31 cellular contexts compared by ENCODE assay signal in genomic region chr6:13519839-13520238, GRCh38.
"Had no signal": no experiment of that assay in that cellular context is flagged by ENCODE, and none has a peak within 500 bp of the region (broad histone marks: within the 10 kb centered on the region; RNA-seq: fewer than 3 reads in every experiment).

No MANE protein-coding gene starts in this region.

- H3K36me3 ChIP-seq: neutrophil, ovary, right lobe of liver, sigmoid colon, stomach, thoracic aorta, thyroid gland, tibial nerve, upper lobe of left lung, vagina had no signal

- H3K9me3 Mint-ChIP-seq: naive thymus-derived CD8-positive, alpha-beta T cell; natural killer cell treated with Interleukin-12 subunit alpha and Interleukin-12 subunit beta and Interleukin-15 and Interleukin-18, amount 100 ng/mL, for 72 hours; stimulated activated effector memory CD8-positive, alpha-beta T cell treated with anti-CD3 and anti-CD28 coated beads, Interleukin-12 subunit alpha, Interleukin-12 subunit beta, amount 100 ng/mL, for 72 hours; stimulated activated naive B cell treated with anti-CD40 and anti-IgM and Interleukin-4, amounts not matched to agents 10 μg/mL and 1 μg/mL and 100 μg/mL, for 72 hours; stimulated activated naive CD8-positive, alpha-beta T cell treated with anti-CD3 and anti-CD28 coated beads, Interleukin-15, Interleukin-2, amounts not matched to agents 100 ng/mL and 50 ng/mL, for 24 hours had no signal

- H3K36me3 Mint-ChIP-seq: naive thymus-derived CD8-positive, alpha-beta T cell; natural killer cell treated with Interleukin-12 subunit alpha and Interleukin-12 subunit beta and Interleukin-15 and Interleukin-18, amount 100 ng/mL, for 72 hours; stimulated activated effector memory CD8-positive, alpha-beta T cell treated with anti-CD3 and anti-CD28 coated beads, Interleukin-12 subunit alpha, Interleukin-12 subunit beta, amount 100 ng/mL, for 72 hours; stimulated activated naive B cell treated with anti-CD40 and anti-IgM and Interleukin-4, amounts not matched to agents 10 μg/mL and 1 μg/mL and 100 μg/mL, for 72 hours had no signal

- H3K4me3 Mint-ChIP-seq: naive thymus-derived CD8-positive, alpha-beta T cell; natural killer cell treated with Interleukin-12 subunit alpha and Interleukin-12 subunit beta and Interleukin-15 and Interleukin-18, amount 100 ng/mL, for 72 hours; nephron progenitor cell; neural crest cell; stimulated activated effector memory CD8-positive, alpha-beta T cell treated with anti-CD3 and anti-CD28 coated beads, Interleukin-12 subunit alpha, Interleukin-12 subunit beta, amount 100 ng/mL, for 72 hours; stimulated activated naive B cell treated with anti-CD40 and anti-IgM and Interleukin-4, amounts not matched to agents 10 μg/mL and 1 μg/mL and 100 μg/mL, for 72 hours; stimulated activated naive CD8-positive, alpha-beta T cell treated with anti-CD3 and anti-CD28 coated beads, Interleukin-15, Interleukin-2, amounts not matched to agents 100 ng/mL and 50 ng/mL, for 24 hours had no signal

- H3K27ac Mint-ChIP-seq: natural killer cell treated with Interleukin-12 subunit alpha and Interleukin-12 subunit beta and Interleukin-15 and Interleukin-18, amount 100 ng/mL, for 72 hours; nephron progenitor cell; progenitor cell of endocrine pancreas; stimulated activated effector memory CD8-positive, alpha-beta T cell treated with anti-CD3 and anti-CD28 coated beads, Interleukin-12 subunit alpha, Interleukin-12 subunit beta, amount 100 ng/mL, for 72 hours; stimulated activated naive B cell treated with anti-CD40 and anti-IgM and Interleukin-4, amounts not matched to agents 10 μg/mL and 1 μg/mL and 100 μg/mL, for 72 hours; stimulated activated naive CD8-positive, alpha-beta T cell treated with anti-CD3 and anti-CD28 coated beads, Interleukin-15, Interleukin-2, amounts not matched to agents 100 ng/mL and 50 ng/mL, for 24 hours had no signal

- H3K27me3 ChIP-seq: neutrophil, ovary, right lobe of liver, sigmoid colon, stomach, thyroid gland, tibial nerve, upper lobe of left lung, vagina had no signal

- H3K79me2 ChIP-seq: parathyroid adenoma had no signal

- ATAC-seq: naive thymus-derived CD8-positive, alpha-beta T cell; natural killer cell treated with Interleukin-12 subunit alpha and Interleukin-12 subunit beta and Interleukin-15 and Interleukin-18, amount 100 ng/mL, for 72 hours; psoas muscle; right cardiac atrium; right lobe of liver; stimulated activated effector memory CD8-positive, alpha-beta T cell treated with anti-CD3 and anti-CD28 coated beads, Interleukin-12 subunit alpha, Interleukin-12 subunit beta, amount 100 ng/mL, for 72 hours; stimulated activated naive B cell treated with anti-CD40 and anti-IgM and Interleukin-4, amounts not matched to agents 10 μg/mL and 1 μg/mL and 100 μg/mL, for 72 hours had no signal

- H3K27me3 Mint-ChIP-seq: natural killer cell treated with Interleukin-12 subunit alpha and Interleukin-12 subunit beta and Interleukin-15 and Interleukin-18, amount 100 ng/mL, for 72 hours; progenitor cell of endocrine pancreas; stimulated activated naive B cell treated with anti-CD40 and anti-IgM and Interleukin-4, amounts not matched to agents 10 μg/mL and 1 μg/mL and 100 μg/mL, for 72 hours; stimulated activated naive CD8-positive, alpha-beta T cell treated with anti-CD3 and anti-CD28 coated beads, Interleukin-15, Interleukin-2, amounts not matched to agents 100 ng/mL and 50 ng/mL, for 24 hours had no signal

- H2AFZ ChIP-seq: parathyroid adenoma had no signal

- H3K27ac ChIP-seq: neutrophil, ovary, parathyroid adenoma, psoas muscle, right lobe of liver, sigmoid colon, stomach, thoracic aorta, thyroid gland, tibial nerve, upper lobe of left lung, vagina had no signal

- FAIRE-seq: small intestine, urothelium cell line had no signal

- H3K4me1 ChIP-seq: right lobe of liver, sigmoid colon, stomach, thyroid gland, tibial nerve, vagina had no signal

- H3K9ac ChIP-seq: parathyroid adenoma had no signal

- H3K9me3 ChIP-seq: neutrophil, psoas muscle, right lobe of liver, sigmoid colon, stomach, thoracic aorta, thyroid gland, upper lobe of left lung, vagina had no signal

- H3K4me1 Mint-ChIP-seq: neural crest cell; stimulated activated effector memory CD8-positive, alpha-beta T cell treated with anti-CD3 and anti-CD28 coated beads, Interleukin-12 subunit alpha, Interleukin-12 subunit beta, amount 100 ng/mL, for 72 hours had no signal

- H3K4me3 ChIP-seq: ovary, psoas muscle, right lobe of liver, sigmoid colon, stomach, thoracic aorta, thyroid gland, tibial nerve, upper lobe of left lung, vagina had no signal

- DNase-seq: naive thymus-derived CD8-positive, alpha-beta T cell; nephron progenitor cell; nucleus accumbens; ovary; posterior cingulate gyrus; psoas muscle; right cardiac atrium; right lobe of liver; sigmoid colon; small intestine; stimulated activated CD4-positive, alpha-beta T cell treated with anti-CD3 and anti-CD28 coated beads, Interleukin-15, amount 100 ng/mL, for 24 hours; stimulated activated CD4-positive, alpha-beta T cell treated with anti-CD3 and anti-CD28 coated beads, Interleukin-2, amount 100 ng/mL, for 24 hours; stimulated activated CD4-positive, alpha-beta T cell treated with anti-CD3 and anti-CD28 coated beads, Interleukin-2, amount 100 ng/mL, for 48 hours; stimulated activated CD4-positive, alpha-beta T cell treated with anti-CD3 and anti-CD28 coated beads, Interleukin-4, amount 100 ng/mL, for 24 hours; stimulated activated naive B cell treated with anti-CD40 and anti-IgM and Interleukin-4, amounts not matched to agents 10 μg/mL and 1 μg/mL and 100 μg/mL, for 72 hours; stimulated activated naive CD4-positive, alpha-beta T cell treated with Interleukin-2 at 50 U/mL for 16 hours; stomach; thyroid gland; trophoblast cell; upper lobe of left lung had no signal
